In genomic region chr5:81247441-81247972, GRCh38 we compare ENCODE assay signal across 12 cellular contexts. TPM values are rescaled to one million over a fixed set of nuclear protein-coding genes. Genes with fewer than 3 reads are reported as not detected.
A peak's percentile ranks its signal among the peaks of the same experiment; 100 is the strongest.
DNase-seq lines count a peak whose midpoint lies in the region; ATAC-seq and TF ChIP-seq lines count a peak whose summit lies in the region.
"Had no signal": no experiment of that assay in that cellular context is flagged by ENCODE, and none has a peak within 500 bp of the region (broad histone marks: within the 10 kb centered on the region; RNA-seq: fewer than 3 reads in every experiment).

No MANE protein-coding gene starts in this region.

- DNase-seq in EH (ENCODE audit: low read depth) (peak; percentile 51), SK-MEL-5 (ENCODE audit: low read depth, low spot score) (peak; percentile 20), fibroblast of the aortic adventitia (ENCODE audit: low read depth) (peak; percentile 75), putamen (ENCODE audit: low spot score) (peak; percentile 36), NCI-H2227 (lab: John Stamatoyannopoulos, UW; ENCODE audit: unreplicated experiment) (no peak), DMS153 (lab: John Stamatoyannopoulos, UW) (no peak), NCI-H1694 treated with DMSO at 0.1 percent for 48 hours (lab: John Stamatoyannopoulos, UW) (no peak)
- DNase-seq: SJCRH30; stimulated activated CD4-positive, alpha-beta T cell treated with anti-CD3 and anti-CD28 coated beads, Interleukin-2, amount 100 ng/mL, for 48 hours; tibial artery had no signal

- in situ Hi-C loops in SK-MEL-5 (cut with HindIII; ENCODE audit: low pct_unique_long_range_greater_than_20kb, low sequenced_read_pairs): no loop called here

- ATAC-seq in HG03378 (IDR thresholded peaks at IDR 0.05; ENCODE audit: unreplicated experiment): no peak
- ATAC-seq: esophagus mucosa had no signal

- no peak for TF ChIP-seq CTCF in fibroblast of the aortic adventitia (IDR thresholded peaks at IDR 0.05; ENCODE audit: insufficient read depth, low read length)

- no peak overlapping the region for H3K4me3 ChIP-seq in fibroblast of the aortic adventitia (ENCODE audit: low read depth, low read length)
- H3K4me3 ChIP-seq: SJCRH30, tibial artery had no signal

RNA-seq across cellular contexts. Expression of gene CKMT2, which starts 14.4 kb away (rescaled TPM):
- not detected in 2 replicates for total RNA-seq in SK-MEL-5 (2014; rRNA removed; shearing (Covaris generic))
- not detected in 2 replicates for polyA plus RNA-seq in SK-MEL-5 (2015; cell fraction: cytosol; rRNA removed)
- polyA plus RNA-seq in SK-MEL-5 (2015; cell fraction: nucleus; rRNA removed): not detected in 2 replicates
- 1.4 TPM in 1 of 2 replicates, not detected in the other for total RNA-seq in fibroblast of the aortic adventitia (ENCODE audit: low replicate concordance)
- total RNA-seq: SJCRH30 had no signal

RNA-seq across cellular contexts. Expression of gene ZCCHC9, which starts 53.9 kb away (rescaled TPM):
- total RNA-seq in SK-MEL-5 (2014; rRNA removed; shearing (Covaris generic)): 78.6 and 83.4 TPM in 2 replicates
- polyA plus RNA-seq in SK-MEL-5 (2015; cell fraction: cytosol; rRNA removed): 45.4 and 47.2 TPM in 2 replicates
- 95.6 and 112 TPM in 2 replicates for polyA plus RNA-seq in SK-MEL-5 (2015; cell fraction: nucleus; rRNA removed)
- 26.5 and 30.8 TPM in 2 replicates for total RNA-seq in fibroblast of the aortic adventitia (ENCODE audit: low replicate concordance)

Comparison
In these comparisons a context has a peak if more than half of its experiments do, and no peak if none do; other contexts are left out.
1. DNase-seq: peak in EH (single experiment), SK-MEL-5 (single experiment), fibroblast of the aortic adventitia (single experiment) and putamen (single experiment); none in NCI-H2227 (single experiment), DMS153 (single experiment) and NCI-H1694 treated with DMSO at 0.1 percent for 48 hours (single experiment).